8 cellular contexts compared by ENCODE assay signal in genomic region chr11:10012068-10012467, GRCh38.
"Had no signal": no experiment of that assay in that cellular context is flagged by ENCODE, and none has a peak within 500 bp of the region (broad histone marks: within the 10 kb centered on the region; RNA-seq: fewer than 3 reads in every experiment).

No MANE protein-coding gene starts in this region.

- DNase-seq: GDM1, GF-D8 had no signal

- FAIRE-seq: G401.6, GM12878, GM12891, GM12892, GM18507, GM19239 had no signal

- ATAC-seq: GM12878 had no signal

- H3K4me3 ChIP-seq: GM12878 had no signal
